Comparison of ENCODE assay signal across 25 cellular contexts in genomic region chr11:118749429-118749828, GRCh38. TPM values are rescaled to one million over a fixed set of nuclear protein-coding genes. Genes with fewer than 3 reads are reported as not detected.
DNase-seq lines count a peak whose midpoint lies in the region; ATAC-seq, FAIRE-seq and TF ChIP-seq lines count a peak whose summit lies in the region.
"Had no signal": no experiment of that assay in that cellular context is flagged by ENCODE, and none has a peak within 500 bp of the region (broad histone marks: within the 10 kb centered on the region; RNA-seq: fewer than 3 reads in every experiment).

No MANE protein-coding gene starts in this region.

- DNase-seq in HepG2 (ENCODE audit: low spot score) (no peak), right lobe of liver (no peak), endothelial cell of umbilical vein (ENCODE audit: low read depth, low spot score) (no peak), mesothelial cell of epicardium (ENCODE audit: low spot score in 2 of 2, unreplicated experiment in 2 of 2) (no peak), medulla oblongata (ENCODE audit: extremely low spot score) (no peak)
- no peak for DNase-seq in activated T-helper 1 cell treated with anti-CD3 and anti-CD28 coated beads, Interleukin-12 subunit alpha, Interleukin-12 subunit beta, Interleukin-2, Interleukin-4 antibody, amounts not matched to agents 30 ng/mL and 10 ng/mL and 1 ng/mL, durations not matched to agents 14 hours and 24 hours and 36 hours (ENCODE audit: low spot score)
- DNase-seq: activated CD4-positive, alpha-beta T cell treated with anti-CD3 and anti-CD28 coated beads, Interleukin-2, amount 50 U/mL, for 1 hour; activated CD8-positive, alpha-beta memory T cell treated with anti-CD3 and anti-CD28 coated beads, Interleukin-2, amount 50 U/mL, for 48 hours; activated naive CD4-positive, alpha-beta T cell; effector CD8-positive, alpha-beta T cell; GF-D8; GM23248; left colon; NCI-H1092 treated with DMSO at 0.1 percent for 48 hours; NCI-H2029 treated with DMSO at 0.1 percent for 48 hours; NK-92 treated with Interleukin-12 subunit alpha and Interleukin-12 subunit beta, amount 100 ng/mL, for 24 hours; nucleus accumbens; retina had no signal

- in situ Hi-C loops in HepG2 (cut with HindIII; ENCODE audit: extremely low pct_ligation_motif_present, low pct_unique_long_range_greater_than_20kb) = no loop called here

- H3K4me3 ChIP-seq in HepG2 (replicated peaks in 1 of 3; ENCODE audit: insufficient read depth in 1 of 3, low read depth in 2 of 3, low read length in 3 of 3) (no peak overlapping the region), right lobe of liver (no peak overlapping the region), endothelial cell of umbilical vein (replicated peaks in 1 of 3; ENCODE audit: insufficient read depth in 1 of 3, low read depth in 1 of 3, low read length in 3 of 3) (no peak overlapping the region)
- H3K4me3 ChIP-seq: BLaER1 treated with 17β-estradiol and CSF1 and Interleukin-3, amounts not matched to agents 10 nM and 100 nM; GM23248 had no signal

- ATAC-seq in HepG2 (no peak), right lobe of liver (no peak), GM18873 (IDR thresholded peaks at IDR 0.05; ENCODE audit: low FRiP score, unreplicated experiment) (no peak), HG03457 (IDR thresholded peaks at IDR 0.05; ENCODE audit: unreplicated experiment) (no peak)
- ATAC-seq: left colon had no signal

- no peak for TF ChIP-seq CTCF in HepG2 (CRISPR knock-in tag; IDR thresholded peaks at IDR 0.05)
- TF ChIP-seq CTCF in right lobe of liver (IDR thresholded peaks at IDR 0.05) = no peak
- TF ChIP-seq CTCF in endothelial cell of umbilical vein (IDR thresholded peaks at IDR 0.05; ENCODE audit: extremely low read depth in 1 of 2, insufficient read depth in 1 of 2, low read depth in 1 of 2, low read length in 2 of 2) = no peak
- no peak for TF ChIP-seq CTCF in mesothelial cell of epicardium (IDR thresholded peaks at IDR 0.05; ENCODE audit: unreplicated experiment)

- TF ChIP-seq EP300 in HepG2 (IDR thresholded peaks at IDR 0.05; ENCODE audit: low read depth in 2 of 2, low read length in 2 of 2) = no peak
- no peak for TF ChIP-seq EP300 in HepG2 (CRISPR knock-in tag; IDR thresholded peaks at IDR 0.05; ENCODE audit: borderline replicate concordance)

- H3K79me2 ChIP-seq in HepG2 (ENCODE audit: insufficient read depth, low read length) (no peaks in the 10 kb centered on the region), endothelial cell of umbilical vein (ENCODE audit: control insufficient read depth, insufficient read depth, low read length) (no peaks in the 10 kb centered on the region)

- no peaks in the 10 kb centered on the region for H3K9me1 ChIP-seq in endothelial cell of umbilical vein (replicated peaks; ENCODE audit: control insufficient read depth, extremely low read depth, insufficient read depth, low read length)

- H3K4me1 ChIP-seq in HepG2 (ENCODE audit: insufficient read depth, low read length) = peaks cover 23% of the 10 kb centered on the region
- peaks cover 0 to 52% (median 22%) of the 10 kb centered on the region in 4 donors for H3K4me1 ChIP-seq in right lobe of liver
- no peaks in the 10 kb centered on the region for H3K4me1 ChIP-seq in endothelial cell of umbilical vein (ENCODE audit: control insufficient read depth, extremely low read depth, insufficient read depth, low read length)

- H3K4me2 ChIP-seq in HepG2 (ENCODE audit: low read depth, low read length) (no peak overlapping the region), endothelial cell of umbilical vein (ENCODE audit: insufficient read depth, low read length) (no peak overlapping the region)
- H3K4me2 ChIP-seq: BLaER1 treated with 17β-estradiol and CSF1 and Interleukin-3, amounts not matched to agents 10 nM and 100 nM had no signal

- H3K36me3 ChIP-seq in HepG2 (replicated peaks in 1 of 2; ENCODE audit: control insufficient read depth in 1 of 2, insufficient read depth in 2 of 2, low read length in 2 of 2) (peaks cover 8 to 32% of the 10 kb centered on the region in 2 experiments), right lobe of liver (peaks cover 0 to 26% (median 15%) of the 10 kb centered on the region in 4 donors), endothelial cell of umbilical vein (ENCODE audit: control insufficient read depth in 2 of 2, extremely low read depth in 1 of 2, insufficient read depth in 2 of 2, low read length in 2 of 2) (peaks cover 2 to 22% of the 10 kb centered on the region in 2 experiments)

- BruUV-seq in HepG2 (replicated peaks; lab: Mats Ljungman, UMichigan) (no TSS peak), endothelial cell of umbilical vein (replicated peaks; lab: Mats Ljungman, UMichigan) (TSS peak; percentile 12)

- H3K9ac ChIP-seq in HepG2 (ENCODE audit: insufficient read depth, low read depth, low read length) (no peak overlapping the region), endothelial cell of umbilical vein (replicated peaks; ENCODE audit: extremely low read depth, insufficient read depth, low read length) (no peak overlapping the region)
- H3K9ac ChIP-seq: BLaER1 treated with 17β-estradiol and CSF1 and Interleukin-3, amounts not matched to agents 10 nM and 100 nM; GM23248 had no signal

- H2AFZ ChIP-seq in HepG2 (ENCODE audit: low read length) = no peak overlapping the region
- H2AFZ ChIP-seq in endothelial cell of umbilical vein (ENCODE audit: low read depth, low read length) = no peak overlapping the region
- H2AFZ ChIP-seq: GM23248 had no signal

- H3K9me3 Mint-ChIP-seq in mesothelial cell of epicardium = no peaks in the 10 kb centered on the region
- no peaks in the 10 kb centered on the region for H3K9me3 Mint-ChIP-seq in activated T-helper 1 cell treated with anti-CD3 and anti-CD28 coated beads, Interleukin-12 subunit alpha, Interleukin-12 subunit beta, Interleukin-2, Interleukin-4 antibody, amounts not matched to agents 30 ng/mL and 10 ng/mL and 1 ng/mL, durations not matched to agents 14 hours and 24 hours and 36 hours

- no peak overlapping the region for H3K4me3 Mint-ChIP-seq in mesothelial cell of epicardium
- no peak overlapping the region for H3K4me3 Mint-ChIP-seq in activated T-helper 1 cell treated with anti-CD3 and anti-CD28 coated beads, Interleukin-12 subunit alpha, Interleukin-12 subunit beta, Interleukin-2, Interleukin-4 antibody, amounts not matched to agents 30 ng/mL and 10 ng/mL and 1 ng/mL, durations not matched to agents 14 hours and 24 hours and 36 hours

- peaks cover 28% of the 10 kb centered on the region for H3K36me3 Mint-ChIP-seq in mesothelial cell of epicardium
- peaks cover 43% of the 10 kb centered on the region for H3K36me3 Mint-ChIP-seq in activated T-helper 1 cell treated with anti-CD3 and anti-CD28 coated beads, Interleukin-12 subunit alpha, Interleukin-12 subunit beta, Interleukin-2, Interleukin-4 antibody, amounts not matched to agents 30 ng/mL and 10 ng/mL and 1 ng/mL, durations not matched to agents 14 hours and 24 hours and 36 hours (ENCODE audit: low read depth)

- H3K27me3 Mint-ChIP-seq in mesothelial cell of epicardium (ENCODE audit: low read depth) = no peaks in the 10 kb centered on the region
- H3K27me3 Mint-ChIP-seq in activated T-helper 1 cell treated with anti-CD3 and anti-CD28 coated beads, Interleukin-12 subunit alpha, Interleukin-12 subunit beta, Interleukin-2, Interleukin-4 antibody, amounts not matched to agents 30 ng/mL and 10 ng/mL and 1 ng/mL, durations not matched to agents 14 hours and 24 hours and 36 hours (ENCODE audit: insufficient read depth) = no peaks in the 10 kb centered on the region

- dilution Hi-C loops in endothelial cell of umbilical vein (cut with MboI; ENCODE audit: extremely low pct_ligation_motif_present, low sequenced_read_pairs) = no loop called here

- CTCF ChIA-PET in HepG2 (lab: Yijun Ruan, JAX; ENCODE audit: low intra/inter-chr PET ratio, low total read pairs) = no interaction called here
- CTCF ChIA-PET in endothelial cell of umbilical vein (lab: Charles Lee) = interaction anchor here (0.7 kb wide), 1 partner anchor 29 kb away, joined by 3 read pairs; no protein-coding TSS in a partner anchor

- TF ChIP-seq RAD21 in HepG2 (CRISPR knock-in tag; IDR thresholded peaks at IDR 0.05) = no peak

- peak overlapping the region; percentile 50 for H3K27ac Mint-ChIP-seq in mesothelial cell of epicardium
- no peak overlapping the region for H3K27ac Mint-ChIP-seq in activated T-helper 1 cell treated with anti-CD3 and anti-CD28 coated beads, Interleukin-12 subunit alpha, Interleukin-12 subunit beta, Interleukin-2, Interleukin-4 antibody, amounts not matched to agents 30 ng/mL and 10 ng/mL and 1 ng/mL, durations not matched to agents 14 hours and 24 hours and 36 hours

- intact Hi-C loops in HepG2 (cut with micrococcal nuclease; ENCODE audit: unreplicated experiment) (loop anchor here (10.0 kb wide), 1 partner anchor 55 kb away; no protein-coding TSS in a partner anchor), right lobe of liver (cut with DNase I) (no loop called here), endothelial cell of umbilical vein (cut with micrococcal nuclease) (loop anchor here (5.0 kb wide), 1 partner anchor 57 kb away; no protein-coding TSS in a partner anchor)
- intact Hi-C loops in activated T-helper 1 cell treated with anti-CD3 and anti-CD28 coated beads, Interleukin-12 subunit alpha, Interleukin-12 subunit beta, Interleukin-2, Interleukin-4 antibody, amounts not matched to agents 30 ng/mL and 10 ng/mL and 1 ng/mL, durations not matched to agents 14 hours and 24 hours and 36 hours (cut with micrococcal nuclease) = no loop called here

- no peak for TF ChIP-seq POLR2A in HepG2 (IDR thresholded peaks at IDR 0.05; ENCODE audit: insufficient read depth in 1 of 2, low read depth in 2 of 2, low read length in 2 of 2)
- TF ChIP-seq POLR2A in right lobe of liver (IDR thresholded peaks at IDR 0.05) = no peak
- no peak for TF ChIP-seq POLR2A in endothelial cell of umbilical vein (IDR thresholded peaks at IDR 0.05; ENCODE audit: low read depth, low read length)

- H3K27me3 ChIP-seq in HepG2 (ENCODE audit: control insufficient read depth in 1 of 2, insufficient read depth in 2 of 2, low read length in 2 of 2) (no peaks in the 10 kb centered on the region), right lobe of liver (no peaks in the 10 kb centered on the region), endothelial cell of umbilical vein (ENCODE audit: control insufficient read depth in 2 of 2, insufficient read depth in 2 of 2, low read length in 2 of 2) (no peaks in the 10 kb centered on the region)
- H3K27me3 ChIP-seq: BLaER1 treated with 17β-estradiol and CSF1 and Interleukin-3, amounts not matched to agents 10 nM and 100 nM had no signal

- no peak overlapping the region for H3K27ac ChIP-seq in HepG2 (ENCODE audit: extremely low read length, insufficient read depth, low read length)
- H3K27ac ChIP-seq in right lobe of liver = no peak overlapping the region
- no peak overlapping the region for H3K27ac ChIP-seq in endothelial cell of umbilical vein (ENCODE audit: insufficient read depth, low read depth, low read length)
- H3K27ac ChIP-seq: BLaER1 treated with 17β-estradiol and CSF1 and Interleukin-3, amounts not matched to agents 10 nM and 100 nM; GM23248; VCaP had no signal

- 97% methylated on average over 6 of the region's 6 CpGs for WGBS in HepG2 (ENCODE audit: low lambda C conversion rate)
- 70% methylated on average over 6 of the region's 6 CpGs for WGBS in right lobe of liver (ENCODE audit: insufficient coverage, low coverage, low lambda C conversion rate, missing lambda C conversion rate)

- no peak for FAIRE-seq in HepG2 (lab: Jason Lieb, UNC)
- FAIRE-seq in endothelial cell of umbilical vein (lab: Jason Lieb, UNC) = no peak
- FAIRE-seq: GM19239, RCC 7860, urothelium cell line had no signal

- H4K20me1 ChIP-seq in HepG2 (ENCODE audit: insufficient read depth, low read length) (no peaks in the 10 kb centered on the region), endothelial cell of umbilical vein (replicated peaks; ENCODE audit: control insufficient read depth, extremely low read depth, insufficient read depth, low read length) (no peaks in the 10 kb centered on the region)

- peaks cover 5% of the 10 kb centered on the region for H3K4me1 Mint-ChIP-seq in mesothelial cell of epicardium
- H3K4me1 Mint-ChIP-seq in activated T-helper 1 cell treated with anti-CD3 and anti-CD28 coated beads, Interleukin-12 subunit alpha, Interleukin-12 subunit beta, Interleukin-2, Interleukin-4 antibody, amounts not matched to agents 30 ng/mL and 10 ng/mL and 1 ng/mL, durations not matched to agents 14 hours and 24 hours and 36 hours (ENCODE audit: low read depth) = no peaks in the 10 kb centered on the region

- H3K9me3 ChIP-seq in HepG2 (ENCODE audit: low read length) = no peaks in the 10 kb centered on the region
- no peaks in the 10 kb centered on the region for H3K9me3 ChIP-seq in right lobe of liver
- H3K9me3 ChIP-seq in endothelial cell of umbilical vein (replicated peaks; ENCODE audit: control insufficient read depth, insufficient read depth, low read length) = no peaks in the 10 kb centered on the region
- H3K9me3 ChIP-seq: BLaER1 treated with 17β-estradiol and CSF1 and Interleukin-3, amounts not matched to agents 10 nM and 100 nM had no signal

- POLR2A ChIA-PET in HepG2 (lab: Yijun Ruan, JAX) (no interaction called here), endothelial cell of umbilical vein (lab: Charles Lee) (no interaction called here)

RNA-seq across cellular contexts. Expression of gene DDX6, which starts 41.5 kb away (rescaled TPM):
- total RNA-seq in HepG2 (2016; rRNA removed; fragmentation: Illumina TruSeq; extraction: Trizol) = 59.2 and 163 TPM in 2 replicates
- 12.6 and 14.7 TPM in 2 replicates for total RNA-seq in HepG2 (2016; cell fraction: cytosol; rRNA removed; fragmentation: Illumina TruSeq; extraction: Trizol; ENCODE audit: low read depth)
- total RNA-seq in HepG2 (2016; cell fraction: insoluble cytoplasmic fraction; rRNA removed; fragmentation: Illumina TruSeq; extraction: Trizol) = 58.3 and 151 TPM in 2 replicates
- total RNA-seq in HepG2 (2016; cell fraction: membrane; rRNA removed; fragmentation: Illumina TruSeq; extraction: Trizol) = 34.3 and 40.2 TPM in 2 replicates
- 62.2 and 69.3 TPM in 2 replicates for total RNA-seq in HepG2 (2016; cell fraction: nucleus; rRNA removed; fragmentation: Illumina TruSeq; extraction: Trizol)
- 20.9 and 21.1 TPM in 2 replicates for polyA plus RNA-seq in HepG2 (2011; rRNA removed)
- 7.3 and 13.0 TPM in 2 replicates for polyA plus RNA-seq in HepG2 (2011; cell fraction: cytosol; rRNA removed)
- polyA plus RNA-seq in HepG2 (2011; cell fraction: nucleus; rRNA removed) = 9.5 and 13.1 TPM in 2 replicates
- polyA plus RNA-seq in HepG2 (2012) = 21.3 and 26.4 TPM in 2 replicates
- polyA plus RNA-seq in HepG2 (2016; cell fraction: cytosol; fragmentation: Illumina TruSeq; extraction: Trizol; ENCODE audit: low read depth) = 5.1 and 5.3 TPM in 2 replicates
- 56.0 and 60.9 TPM in 2 replicates for polyA plus RNA-seq in HepG2 (2016; cell fraction: insoluble cytoplasmic fraction; fragmentation: Illumina TruSeq; extraction: Trizol; ENCODE audit: low read depth)
- polyA plus RNA-seq in HepG2 (2016; cell fraction: membrane; fragmentation: Illumina TruSeq; extraction: Trizol; ENCODE audit: low read depth) = 16.2 and 18.5 TPM in 2 replicates
- 40.7 and 42.4 TPM in 2 replicates for polyA plus RNA-seq in HepG2 (2016; cell fraction: nucleus; fragmentation: Illumina TruSeq; extraction: Trizol; ENCODE audit: insufficient read depth, low read depth)
- 23.3 and 39.3 TPM in 2 replicates for polyA minus RNA-seq in HepG2 (2011; rRNA and poly(A)+ RNA removed; ENCODE audit: low replicate concordance)
- polyA minus RNA-seq in HepG2 (2011; cell fraction: cytosol; rRNA and poly(A)+ RNA removed) = 44.4 and 65.0 TPM in 2 replicates
- polyA minus RNA-seq in HepG2 (2011; cell fraction: nucleus; rRNA and poly(A)+ RNA removed) = 69.1 and 80.8 TPM in 2 replicates
- 10 to 100 TPM; 37.9 to 46.1 (median 43.3) TPM for total RNA-seq in right lobe of liver
- 132 and 138 TPM in 2 replicates for total RNA-seq in endothelial cell of umbilical vein
- polyA plus RNA-seq in endothelial cell of umbilical vein = 13.2 and 19.1 TPM in 2 replicates
- polyA plus RNA-seq in endothelial cell of umbilical vein (2011; cell fraction: cytosol; rRNA removed) = 20.9 and 21.0 TPM in 2 replicates
- 29.8 and 35.8 TPM in 2 replicates for polyA plus RNA-seq in endothelial cell of umbilical vein (2011; cell fraction: nucleus; rRNA removed)
- polyA plus RNA-seq in endothelial cell of umbilical vein (2012) = 44.6 and 61.7 TPM in 2 replicates
- 115 and 136 TPM in 2 replicates for polyA minus RNA-seq in endothelial cell of umbilical vein
- polyA minus RNA-seq in endothelial cell of umbilical vein (2011; cell fraction: cytosol; rRNA and poly(A)+ RNA removed) = 37.5 TPM
- polyA minus RNA-seq in endothelial cell of umbilical vein (2011; cell fraction: nucleus; rRNA and poly(A)+ RNA removed) = 71.4 and 99.7 TPM in 2 replicates
- total RNA-seq in mesothelial cell of epicardium = 189 to 194 TPM (median 191 TPM) in 3 replicates
- total RNA-seq in activated T-helper 1 cell treated with anti-CD3 and anti-CD28 coated beads, Interleukin-12 subunit alpha, Interleukin-12 subunit beta, Interleukin-2, Interleukin-4 antibody, amounts not matched to agents 30 ng/mL and 10 ng/mL and 1 ng/mL, durations not matched to agents 14 hours and 24 hours and 36 hours = 110 and 112 TPM in 2 replicates

Comparison
In these comparisons a context has a peak if more than half of its experiments do, and no peak if none do; other contexts are left out.
1. intact Hi-C loops: an anchor here in HepG2 (10.0 kb wide) and endothelial cell of umbilical vein (5.0 kb wide); none called in right lobe of liver and activated T-helper 1 cell treated with anti-CD3 and anti-CD28 coated beads, Interleukin-12 subunit alpha, Interleukin-12 subunit beta, Interleukin-2, Interleukin-4 antibody, amounts not matched to agents 30 ng/mL and 10 ng/mL and 1 ng/mL, durations not matched to agents 14 hours and 24 hours and 36 hours.